Comparison of ENCODE assay signal across 1 cellular context in genomic region chr12:75666980-75667359, GRCh38.
A peak's percentile ranks its signal among the peaks of the same experiment; 100 is the strongest.
TF ChIP-seq lines count a peak whose summit lies in the region.

No MANE protein-coding gene starts in this region.

TF ChIP-seq in HCT116, 20 proteins besides CTCF, POLR2A, EP300 and RAD21 (continued from another document):
- TF ChIP-seq ATF3 (IDR thresholded peaks at IDR 0.05): no peak
- TF ChIP-seq ZFX (IDR thresholded peaks at IDR 0.05): no peak
- TF ChIP-seq ZNF274 (IDR thresholded peaks at IDR 0.05; ENCODE audit: low read depth, low read length): no peak
- 0 out of 2 replicates have a peak, but pooled peaks have one; percentile 34 for TF ChIP-seq CEBPB (IDR thresholded peaks at IDR 0.05; ENCODE audit: low read depth)
- TF ChIP-seq TCF7L2 (IDR thresholded peaks at IDR 0.05; ENCODE audit: borderline replicate concordance, extremely low read depth, insufficient read depth, insufficient read length): peak; percentile 95
